ENCODE assay signal across 15 cellular contexts in the genomic region with DNA sequence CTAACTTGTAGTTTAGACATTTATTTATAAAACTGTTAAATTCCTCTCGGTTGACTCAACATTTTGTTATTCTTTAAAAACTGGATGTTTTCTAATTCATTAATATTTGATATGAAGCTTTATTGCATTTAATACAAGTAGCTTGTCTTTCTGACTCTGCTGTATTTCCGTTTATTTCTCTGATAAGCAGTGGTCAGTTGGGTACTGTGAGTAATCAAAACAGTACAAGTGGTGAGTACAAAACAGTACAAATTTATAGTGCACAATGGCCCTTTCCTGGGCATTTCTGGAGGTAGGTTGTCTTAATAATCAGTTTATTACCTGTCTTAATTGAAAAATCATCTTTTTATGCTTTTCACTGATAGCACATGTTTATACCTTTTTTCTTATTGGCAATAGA.
"Had no signal": no experiment of that assay in that cellular context is flagged by ENCODE, and none has a peak within 500 bp of the region (broad histone marks: within the 10 kb centered on the region; RNA-seq: fewer than 3 reads in every experiment).

No MANE protein-coding gene starts in this region.

- DNase-seq: erythroblast; foreskin keratinocyte; head of caudate nucleus; kidney glomerular epithelial cell; naive thymus-derived CD8-positive, alpha-beta T cell; posterior cingulate gyrus; sigmoid colon; stimulated activated CD4-positive, alpha-beta T cell treated with anti-CD3 and anti-CD28 coated beads, Interleukin-12 subunit alpha, Interleukin-12 subunit beta, amount 100 ng/mL, for 4 hours; stimulated activated CD4-positive, alpha-beta T cell treated with anti-CD3 and anti-CD28 coated beads, Interleukin-2, amount 100 ng/mL, for 48 hours; stimulated activated naive CD4-positive, alpha-beta T cell treated with Interleukin-2 at 50 U/mL for 16 hours; trophoblast cell had no signal

- H3K9me3 ChIP-seq: neutrophil, right atrium auricular region, sigmoid colon had no signal

- ATAC-seq: naive thymus-derived CD8-positive, alpha-beta T cell had no signal

- H3K27me3 ChIP-seq: foreskin keratinocyte, hepatocyte, neutrophil, right atrium auricular region, sigmoid colon had no signal

- H3K4me1 ChIP-seq: right atrium auricular region had no signal

- H3K27ac ChIP-seq: foreskin keratinocyte, hepatocyte, neutrophil, right atrium auricular region, sigmoid colon, skin epidermis had no signal

- H3K4me3 ChIP-seq: hepatocyte, right atrium auricular region, sigmoid colon, skin epidermis had no signal
